Comparison of ENCODE assay signal across 1 cellular context in genomic region chr2:241308832-241309500, GRCh38.
TF ChIP-seq lines count a peak whose summit lies in the region.

No MANE protein-coding gene starts in this region.

TF ChIP-seq in H1, 55 proteins besides CTCF, POLR2A, EP300 and RAD21:
- TF ChIP-seq HDAC6 (IDR thresholded peaks at IDR 0.05; ENCODE audit: low read depth, low read length) = no peak
- TF ChIP-seq KDM5A (IDR thresholded peaks at IDR 0.05; ENCODE audit: low read length) = no peak
- no peak for TF ChIP-seq POLR2AphosphoS5 (IDR thresholded peaks at IDR 0.05; ENCODE audit: low read depth, low read length)
- no peak for TF ChIP-seq PHF8 (conservative IDR thresholded peaks at IDR 0.05; ENCODE audit: low read depth, low read length)
- no peak for TF ChIP-seq ZNF274 (IDR thresholded peaks at IDR 0.05; ENCODE audit: borderline replicate concordance, extremely low read depth, low read length)
- no peak for TF ChIP-seq CTBP2 (IDR thresholded peaks at IDR 0.05; ENCODE audit: borderline replicate concordance, insufficient read depth, insufficient read length, low read length)
- no peak for TF ChIP-seq BRCA1 (IDR thresholded peaks at IDR 0.05; ENCODE audit: low read depth, low read length)
- no peak for TF ChIP-seq RXRA (IDR thresholded peaks at IDR 0.05; ENCODE audit: insufficient read depth, low read depth, low read length)
